In genomic region chr6:108526739-108527174, GRCh38 we compare ENCODE assay signal across 9 cellular contexts. TPM values are rescaled to one million over a fixed set of nuclear protein-coding genes. Genes with fewer than 3 reads are reported as not detected.
DNase-seq lines count a peak whose midpoint lies in the region; ATAC-seq and TF ChIP-seq lines count a peak whose summit lies in the region.
"Had no signal": no experiment of that assay in that cellular context is flagged by ENCODE, and none has a peak within 500 bp of the region (broad histone marks: within the 10 kb centered on the region; RNA-seq: fewer than 3 reads in every experiment).

No MANE protein-coding gene starts in this region.

- H3K27ac Mint-ChIP-seq in activated T-cell treated with anti-CD3 and anti-CD28 coated beads, Interleukin-2, amount 50 U/mL, for 72 hours, result no peak overlapping the region

- CTCF ChIA-PET in A673 (lab: Charles Lee), result no interaction called here

- no peaks in the 10 kb centered on the region for H3K36me3 Mint-ChIP-seq in activated T-cell treated with anti-CD3 and anti-CD28 coated beads, Interleukin-2, amount 50 U/mL, for 72 hours (ENCODE audit: insufficient read depth in 2 of 2)

- no peaks in the 10 kb centered on the region for H3K9me3 ChIP-seq in A673 (ENCODE audit: low read depth, low read length, poor library complexity, severe bottlenecking)

- no peaks in the 10 kb centered on the region for H3K27me3 Mint-ChIP-seq in activated T-cell treated with anti-CD3 and anti-CD28 coated beads, Interleukin-2, amount 50 U/mL, for 72 hours (ENCODE audit: low read depth)
- H3K27me3 Mint-ChIP-seq: central memory CD8-positive, alpha-beta T cell had no signal

- H3K9me3 Mint-ChIP-seq in activated T-cell treated with anti-CD3 and anti-CD28 coated beads, Interleukin-2, amount 50 U/mL, for 72 hours, result no peaks in the 10 kb centered on the region
- H3K9me3 Mint-ChIP-seq: central memory CD8-positive, alpha-beta T cell had no signal

- H3K4me1 Mint-ChIP-seq in activated T-cell treated with anti-CD3 and anti-CD28 coated beads, Interleukin-2, amount 50 U/mL, for 72 hours (ENCODE audit: low read depth), result no peaks in the 10 kb centered on the region
- H3K4me1 Mint-ChIP-seq: central memory CD8-positive, alpha-beta T cell had no signal

- POLR2A ChIA-PET in A673 (lab: Charles Lee; ENCODE audit: low non-redundant PET), result no interaction called here

- H3K36me3 ChIP-seq in A673 (ENCODE audit: insufficient read depth, low read length, poor library complexity, severe bottlenecking), result no peaks in the 10 kb centered on the region

- H3K4me1 ChIP-seq in A673 (ENCODE audit: insufficient read depth, low read length, poor library complexity, severe bottlenecking), result no peaks in the 10 kb centered on the region

- intact Hi-C loops in A673 (cut with micrococcal nuclease; ENCODE audit: unreplicated experiment), result loop anchor here (2.0 to 5.0 kb wide), 2 partner anchors 414 to 544 kb away; no protein-coding TSS in a partner anchor

- H3K4me3 Mint-ChIP-seq in activated T-cell treated with anti-CD3 and anti-CD28 coated beads, Interleukin-2, amount 50 U/mL, for 72 hours, result no peak overlapping the region
- H3K4me3 Mint-ChIP-seq: central memory CD8-positive, alpha-beta T cell had no signal

- no TSS peak for BruUV-seq in A673 (replicated peaks; lab: Mats Ljungman, UMichigan)

- ATAC-seq in activated T-cell treated with anti-CD3 and anti-CD28 coated beads, Interleukin-2, amount 50 U/mL, for 72 hours (replicated peaks in 1 of 2), result no peak

- H3K27ac ChIP-seq in A673 (ENCODE audit: low read depth, low read length, poor library complexity, severe bottlenecking) (no peak overlapping the region), coronary artery (no peak overlapping the region)

- H3K27me3 ChIP-seq in A673 (replicated peaks; ENCODE audit: insufficient read depth, low read depth, low read length, poor library complexity), result no peaks in the 10 kb centered on the region

- H3K4me3 ChIP-seq in A673 (ENCODE audit: low read depth, low read length, poor library complexity, severe bottlenecking), result no peak overlapping the region
- H3K4me3 ChIP-seq in coronary artery, result no peak overlapping the region

- DNase-seq in A673 (ENCODE audit: low spot score) (peak; percentile 52), NCI-H460 (ENCODE audit: extremely low read depth, low read depth) (peak; percentile 16), coronary artery (ENCODE audit: low spot score) (no peak), medulla oblongata (ENCODE audit: extremely low spot score) (peak; percentile 57), NCI-H226 (no peak)
- no peak for DNase-seq in activated T-cell treated with anti-CD3 and anti-CD28 coated beads, Interleukin-2, amount 50 U/mL, for 72 hours
- DNase-seq in central memory CD4-positive, alpha-beta T cell, result no peak

- TF ChIP-seq CTCF in A673 (conservative IDR thresholded peaks at IDR 0.05; ENCODE audit: low read depth, low read length) (peak; percentile 82), GM12872 (IDR thresholded peaks at IDR 0.05; ENCODE audit: insufficient read depth, low read depth, low read length) (peak; percentile 73), coronary artery (IDR thresholded peaks at IDR 0.05) (peak; percentile 74)

RNA-seq across cellular contexts. Expression of gene FOXO3, which starts 34.0 kb away (rescaled TPM):
- total RNA-seq in A673 (2021), result 16.8 and 19.3 TPM in 2 replicates
- total RNA-seq in NCI-H460 (2014; rRNA removed; shearing (Covaris generic)), result 6.0 and 6.2 TPM in 2 replicates
- polyA plus RNA-seq in NCI-H460 (2014; cell fraction: nucleus; rRNA removed), result 1.8 and 2.1 TPM in 2 replicates
- total RNA-seq in activated T-cell treated with anti-CD3 and anti-CD28 coated beads, Interleukin-2, amount 50 U/mL, for 72 hours, result 10 to 100 TPM in 1 of 2 donors, 1 to 10 TPM in 1; 7.1 to 10.0 TPM

Comparison
In these comparisons a context has a peak if more than half of its experiments do, and no peak if none do; other contexts are left out.
1. DNase-seq: peak in A673 (single experiment), NCI-H460 (single experiment) and medulla oblongata (single experiment); none in coronary artery (single experiment), activated T-cell treated with anti-CD3 and anti-CD28 coated beads, Interleukin-2, amount 50 U/mL, for 72 hours (0 of 2), NCI-H226 (single experiment) and central memory CD4-positive, alpha-beta T cell (single experiment).
2. Peak in every context shown above with its lines, with median percentiles within 50 percentile points of each other: CTCF ChIP-seq.